ENCODE assay signal across 15 cellular contexts in the genomic region with DNA sequence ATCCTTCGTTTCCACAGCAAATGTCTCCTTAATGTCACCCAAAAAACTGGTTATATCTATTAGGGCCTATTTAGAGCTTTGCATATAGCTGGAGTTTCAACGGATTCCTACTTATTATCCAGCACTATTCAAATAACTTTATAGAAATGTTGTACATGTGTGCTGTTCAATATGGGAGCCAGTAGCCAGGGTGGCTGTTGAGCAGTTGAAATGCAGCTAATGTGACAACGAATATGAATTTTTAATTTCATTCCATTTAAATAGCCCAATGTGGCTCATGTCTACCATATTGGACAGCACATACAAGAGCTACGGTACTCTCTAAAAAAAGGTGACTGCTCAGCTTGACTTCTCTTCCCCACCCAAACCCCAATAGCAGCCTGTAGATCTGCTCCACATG. TPM values are rescaled to one million over a fixed set of nuclear protein-coding genes. Genes with fewer than 3 reads are reported as not detected.
DNase-seq lines count a peak whose midpoint lies in the region; ATAC-seq and TF ChIP-seq lines count a peak whose summit lies in the region.
"Had no signal": no experiment of that assay in that cellular context is flagged by ENCODE, and none has a peak within 500 bp of the region (broad histone marks: within the 10 kb centered on the region; RNA-seq: fewer than 3 reads in every experiment).

No MANE protein-coding gene starts in this region.

- H3K27me3 ChIP-seq in heart left ventricle = peaks cover 0 to 17% (median 0%) of the 10 kb centered on the region in 9 donors
- peaks cover 9% of the 10 kb centered on the region for H3K27me3 ChIP-seq in gastroesophageal sphincter
- H3K27me3 ChIP-seq in right lobe of liver = no peaks in the 10 kb centered on the region

- H3K9me3 ChIP-seq in heart left ventricle (no peaks in the 10 kb centered on the region), gastroesophageal sphincter (no peaks in the 10 kb centered on the region), right lobe of liver (no peaks in the 10 kb centered on the region)

- 77 to 85% (median 80%) methylated on average over 4 of the region's 4 CpGs for WGBS in heart left ventricle, 4 donors
- WGBS in gastroesophageal sphincter (ENCODE audit: low coverage in 1 of 2), 2 donors = 82 to 86% methylated on average over 4 of the region's 4 CpGs
- WGBS in right lobe of liver (ENCODE audit: insufficient coverage, low coverage, low lambda C conversion rate, missing lambda C conversion rate) = 13% methylated on average over 4 of the region's 4 CpGs

- peak overlapping the region in 8 of 12 donors; percentile 26 to 84 (median 59) for H3K27ac ChIP-seq in heart left ventricle
- peak overlapping the region in 3 of 4 donors; percentile 82 to 87 (median 85) for H3K27ac ChIP-seq in gastroesophageal sphincter
- peak overlapping the region; percentile 90 to 99 (median 97) for H3K27ac ChIP-seq in right lobe of liver
- H3K27ac ChIP-seq: 22Rv1 had no signal

- no peak for TF ChIP-seq EP300 in gastroesophageal sphincter (IDR thresholded peaks at IDR 0.05)

- no peaks in the 10 kb centered on the region for H3K36me3 ChIP-seq in heart left ventricle
- H3K36me3 ChIP-seq in gastroesophageal sphincter = no peaks in the 10 kb centered on the region
- peaks cover 4 to 71% (median 39%) of the 10 kb centered on the region in 4 donors for H3K36me3 ChIP-seq in right lobe of liver

- no peak for TF ChIP-seq CTCF in heart left ventricle (IDR thresholded peaks at IDR 0.05)
- TF ChIP-seq CTCF in gastroesophageal sphincter (IDR thresholded peaks at IDR 0.05) = no peak
- TF ChIP-seq CTCF in right lobe of liver (IDR thresholded peaks at IDR 0.05) = no peak

- peak overlapping the region in 4 of 12 donors; percentile 32 to 38 (median 37) for H3K4me3 ChIP-seq in heart left ventricle
- H3K4me3 ChIP-seq in gastroesophageal sphincter = no peak overlapping the region
- peak overlapping the region; percentile 63 to 86 (median 78) for H3K4me3 ChIP-seq in right lobe of liver
- H3K4me3 ChIP-seq: GM23338 had no signal

- intact Hi-C loops in heart left ventricle (cut with DNase I) = loop anchor here in 6 of 10 donors (5.0 to 10.0 kb wide), 4 partner anchors 76 to 379 kb away; no protein-coding TSS in a partner anchor
- intact Hi-C loops in left cardiac atrium (cut with DNase I) = loop anchor here in 1 of 2 donors (10.0 kb wide), 1 partner anchor 273 kb away; no protein-coding TSS in a partner anchor
- intact Hi-C loops in right lobe of liver (cut with DNase I) = loop anchor here (10.0 kb wide), 1 partner anchor 53 kb away; no protein-coding TSS in a partner anchor

- ATAC-seq in heart left ventricle = no peak
- ATAC-seq in left cardiac atrium = no peak
- ATAC-seq in gastroesophageal sphincter = no peak
- ATAC-seq in right lobe of liver = no peak
- ATAC-seq: CD8-positive, alpha-beta T cell; GM23338 had no signal

- H3K4me1 ChIP-seq in heart left ventricle = peaks cover 0 to 22% (median 8%) of the 10 kb centered on the region in 12 donors
- H3K4me1 ChIP-seq in gastroesophageal sphincter = peaks cover 2 to 62% (median 13%) of the 10 kb centered on the region in 3 donors
- peaks cover 0 to 41% (median 11%) of the 10 kb centered on the region in 4 donors for H3K4me1 ChIP-seq in right lobe of liver

- TF ChIP-seq POLR2A in heart left ventricle (IDR thresholded peaks at IDR 0.05) (no peak), gastroesophageal sphincter (IDR thresholded peaks at IDR 0.05) (no peak), right lobe of liver (IDR thresholded peaks at IDR 0.05) (no peak)

- DNase-seq in heart left ventricle (no peak), left cardiac atrium (no peak), NCI-H526 (lab: John Stamatoyannopoulos, UW) (peak; percentile 10 to 26), right lobe of liver (no peak), NCI-H2107 treated with DMSO at 0.1 percent for 48 hours (lab: John Stamatoyannopoulos, UW; ENCODE audit: unreplicated experiment) (no peak), NCI-H2227 treated with DMSO at 0.1 percent for 48 hours (lab: John Stamatoyannopoulos, UW) (no peak)
- DNase-seq: CD8-positive, alpha-beta T cell; COR-L47; DND-41; GDM1; H7 had no signal

RNA-seq across cellular contexts. Expression of a gene that starts 2.4 kb away (rescaled TPM):
- 10 to 100 TPM in 6 of 9 donors, 1 to 10 TPM in 3; 4.3 to 55.6 (median 11.9) TPM for total RNA-seq in heart left ventricle
- polyA plus RNA-seq in heart left ventricle = 1 to 10 TPM in 1 of 2 donors, under 1 TPM in 1; 0.72 to 2.3 TPM
- total RNA-seq in left cardiac atrium = 10 to 100 TPM; 25.1 to 48.1 TPM
- total RNA-seq in gastroesophageal sphincter = 1 to 10 TPM; 1.2 to 7.8 (median 2.8) TPM
- 1,000 to 10,000 TPM; 2,615 to 3,271 (median 2,774) TPM for total RNA-seq in right lobe of liver
- total RNA-seq: A673; CD8-positive, alpha-beta T cell had no signal

Comparison
In these comparisons a context has a peak if more than half of its experiments do, and no peak if none do; other contexts are left out.
1. DNase-seq: peak in NCI-H526 (2 of 2); none in heart left ventricle (0 of 5), left cardiac atrium (single experiment), right lobe of liver (0 of 3), NCI-H2107 treated with DMSO at 0.1 percent for 48 hours (single experiment) and NCI-H2227 treated with DMSO at 0.1 percent for 48 hours (single experiment).
2. H3K4me3 ChIP-seq: peak in right lobe of liver (3 of 3); none in gastroesophageal sphincter (0 of 2).
3. RNA of a gene that starts 2.4 kb away (total RNA-seq): 2,615 to 3,271 TPM in right lobe of liver; 25.1 to 48.1 TPM in left cardiac atrium, 4.3 to 55.6 TPM in heart left ventricle and 1.2 to 7.8 TPM in gastroesophageal sphincter; every median in the first group is over 10 times any median in the second.
4. Peak in every context shown above with its lines, with median percentiles within 50 percentile points of each other: H3K27ac ChIP-seq.